9 cellular contexts compared by ENCODE assay signal in the genomic region with DNA sequence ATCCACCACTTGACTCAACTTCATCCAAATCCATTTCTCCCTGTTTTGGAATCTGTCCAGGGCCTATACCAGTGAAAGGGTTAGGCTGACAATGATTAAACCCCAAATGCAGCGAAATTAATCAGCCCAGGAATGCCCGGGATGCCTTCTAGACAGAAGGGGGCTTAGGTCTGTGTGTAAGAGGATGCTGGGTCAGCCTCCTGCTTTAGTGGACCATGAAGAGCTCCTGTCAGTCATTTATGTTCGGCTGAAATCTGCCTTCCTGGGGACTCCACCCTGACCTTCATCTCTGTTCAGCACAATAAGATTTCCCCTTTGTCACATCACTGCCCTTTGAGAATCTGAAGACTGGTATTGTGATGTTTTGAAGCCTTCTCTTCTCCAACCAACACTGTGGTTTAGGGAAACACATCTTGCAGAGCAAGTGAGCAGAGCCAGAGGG.
DNase-seq lines count a peak whose midpoint lies in the region; ATAC-seq and TF ChIP-seq lines count a peak whose summit lies in the region.
"Had no signal": no experiment of that assay in that cellular context is flagged by ENCODE, and none has a peak within 500 bp of the region (broad histone marks: within the 10 kb centered on the region; RNA-seq: fewer than 3 reads in every experiment).

No MANE protein-coding gene starts in this region.

- CTCF ChIA-PET in CD4-positive, alpha-beta T cell (lab: Charles Lee) = interaction anchor here (1.1 to 3.9 kb wide), 2 partner anchors 25 to 400 kb away, joined by 3 to 28 read pairs; a partner anchor contains a TSS

- no peaks in the 10 kb centered on the region for H3K36me3 Mint-ChIP-seq in CD4-positive, alpha-beta T cell (ENCODE audit: low read depth)
- H3K36me3 Mint-ChIP-seq in central memory CD8-positive, alpha-beta T cell (ENCODE audit: insufficient read depth) = peaks cover 39% of the 10 kb centered on the region
- H3K36me3 Mint-ChIP-seq in mesothelial cell of epicardium = no peaks in the 10 kb centered on the region

- no peaks in the 10 kb centered on the region for H3K27me3 Mint-ChIP-seq in CD4-positive, alpha-beta T cell
- no peaks in the 10 kb centered on the region for H3K27me3 Mint-ChIP-seq in central memory CD8-positive, alpha-beta T cell
- no peaks in the 10 kb centered on the region for H3K27me3 Mint-ChIP-seq in mesothelial cell of epicardium (ENCODE audit: low read depth)

- no peaks in the 10 kb centered on the region for H3K9me3 ChIP-seq in CD4-positive, alpha-beta T cell (ENCODE audit: control insufficient read depth, low read length)

- ATAC-seq in CD4-positive, alpha-beta T cell (ENCODE audit: poor library complexity) = no peak
- peak; percentile 37 for ATAC-seq in GM19351 (IDR thresholded peaks at IDR 0.05; ENCODE audit: unreplicated experiment)
- peak; percentile 26 for ATAC-seq in HG03175 (IDR thresholded peaks at IDR 0.05; ENCODE audit: unreplicated experiment)
- no peak for ATAC-seq in central memory CD8-positive, alpha-beta T cell (replicated peaks; ENCODE audit: extremely low read depth, poor library complexity, severe bottlenecking)

- H3K27ac ChIP-seq in CD4-positive, alpha-beta T cell (ENCODE audit: low read depth, low read length) = no peak overlapping the region

- no peak for DNase-seq in CD4-positive, alpha-beta T cell
- DNase-seq in central memory CD8-positive, alpha-beta T cell (ENCODE audit: low spot score in 2 of 2) = no peak
- no peak for DNase-seq in UCSD-AML1 (lab: John Stamatoyannopoulos, UW; ENCODE audit: unreplicated experiment)
- DNase-seq in mesothelial cell of epicardium (ENCODE audit: low spot score in 2 of 2, unreplicated experiment in 2 of 2) = no peak
- DNase-seq in hypothalamus (lab: John Stamatoyannopoulos, UW) = no peak
- no peak for DNase-seq in SHP77 treated with DMSO at 0.1 percent for 48 hours (lab: John Stamatoyannopoulos, UW)
- DNase-seq: NCI-H510A had no signal

- H3K4me3 Mint-ChIP-seq in CD4-positive, alpha-beta T cell = peak overlapping the region; percentile 13
- H3K4me3 Mint-ChIP-seq in central memory CD8-positive, alpha-beta T cell = peak overlapping the region; percentile 14
- H3K4me3 Mint-ChIP-seq in mesothelial cell of epicardium = no peak overlapping the region

- intact Hi-C loops in CD4-positive, alpha-beta T cell (cut with DNase I, micrococcal nuclease) = loop anchor here (5.0 to 10.0 kb wide), 4 partner anchors 80 to 1188 kb away; no protein-coding TSS in a partner anchor

- H3K27ac Mint-ChIP-seq in CD4-positive, alpha-beta T cell = peak overlapping the region; percentile 91
- H3K27ac Mint-ChIP-seq in central memory CD8-positive, alpha-beta T cell (ENCODE audit: low read depth) = peak overlapping the region; percentile 99
- no peak overlapping the region for H3K27ac Mint-ChIP-seq in mesothelial cell of epicardium

- POLR2A ChIA-PET in CD4-positive, alpha-beta T cell (lab: Charles Lee) = interaction anchor here (2.7 to 4.2 kb wide), 2 partner anchors 400 to 1184 kb away, joined by 19 to 98 read pairs; a partner anchor contains a TSS

- H3K9me3 Mint-ChIP-seq in CD4-positive, alpha-beta T cell = no peaks in the 10 kb centered on the region
- no peaks in the 10 kb centered on the region for H3K9me3 Mint-ChIP-seq in central memory CD8-positive, alpha-beta T cell
- no peaks in the 10 kb centered on the region for H3K9me3 Mint-ChIP-seq in mesothelial cell of epicardium

- H3K27me3 ChIP-seq in CD4-positive, alpha-beta T cell (ENCODE audit: control insufficient read depth, insufficient read depth, low read length) = no peaks in the 10 kb centered on the region

- H3K4me1 Mint-ChIP-seq in CD4-positive, alpha-beta T cell (ENCODE audit: low read depth) = peaks cover 64% of the 10 kb centered on the region
- H3K4me1 Mint-ChIP-seq in central memory CD8-positive, alpha-beta T cell = peaks cover 82% of the 10 kb centered on the region
- peaks cover 14% of the 10 kb centered on the region for H3K4me1 Mint-ChIP-seq in mesothelial cell of epicardium

- TF ChIP-seq CTCF in CD4-positive, alpha-beta T cell (IDR thresholded peaks at IDR 0.05) = no peak
- no peak for TF ChIP-seq CTCF in mesothelial cell of epicardium (IDR thresholded peaks at IDR 0.05; ENCODE audit: unreplicated experiment)

Comparison
In these comparisons a context has a peak if more than half of its experiments do, and no peak if none do; other contexts are left out.
1. ATAC-seq: peak in GM19351 (single experiment) and HG03175 (single experiment); none in CD4-positive, alpha-beta T cell (single experiment) and central memory CD8-positive, alpha-beta T cell (single experiment).